Comparison of ENCODE assay signal across 6 cellular contexts in the genomic region with DNA sequence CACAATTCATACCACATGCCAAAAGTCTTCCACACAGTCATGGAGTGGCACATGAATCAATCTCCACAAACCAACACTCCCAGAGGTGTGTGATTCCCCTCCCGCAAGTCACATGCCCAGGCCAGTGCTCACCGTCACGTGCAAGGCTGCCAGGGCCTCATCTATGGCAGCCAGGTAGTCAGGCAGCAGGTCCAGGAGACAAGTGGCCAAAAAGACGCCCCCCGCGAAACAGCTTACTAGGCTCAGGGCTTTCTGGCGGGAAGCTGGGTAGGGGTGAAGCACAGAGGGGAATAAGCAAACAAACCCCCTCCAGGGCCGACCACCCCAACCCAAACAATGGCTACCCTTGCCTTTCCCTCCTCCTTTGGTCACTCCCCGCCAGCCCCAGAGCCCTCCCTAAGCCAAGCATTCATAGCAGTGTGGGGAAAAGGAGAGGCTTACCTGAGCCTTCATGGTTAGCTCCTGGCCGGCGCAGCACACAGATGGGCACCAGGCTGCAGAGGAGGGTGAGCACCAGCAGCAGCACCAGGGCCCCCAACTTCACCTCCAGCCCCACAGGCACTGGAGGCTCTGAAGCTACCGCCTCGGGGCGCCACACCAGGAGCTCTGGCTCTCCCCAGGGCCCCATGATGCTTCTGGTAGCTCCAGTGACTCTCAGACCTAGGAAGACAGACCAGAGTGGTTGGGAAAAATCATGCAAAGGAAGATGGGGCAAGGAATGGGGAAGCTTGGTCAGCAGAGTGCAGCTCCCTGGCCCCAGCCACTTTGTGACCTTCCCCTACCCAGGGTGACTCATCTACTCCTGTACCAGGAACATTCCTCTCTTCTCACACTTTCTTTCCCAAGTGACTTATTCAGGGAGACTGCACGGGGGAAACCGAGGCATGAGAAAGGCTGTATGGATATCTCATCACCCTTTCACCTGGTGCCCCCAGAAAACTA. TPM values are rescaled to one million over a fixed set of nuclear protein-coding genes. Genes with fewer than 3 reads are reported as not detected.
DNase-seq lines count a peak whose midpoint lies in the region; ATAC-seq and TF ChIP-seq lines count a peak whose summit lies in the region.

No MANE protein-coding gene starts in this region.

- intact Hi-C loops in mucosa of descending colon (cut with DNase I, micrococcal nuclease) = no loop called here

- DNase-seq in HK-2 (ENCODE audit: unreplicated experiment) (peak; percentile 66), adipocyte (ENCODE audit: low read depth) (peak; percentile 71), mucosa of descending colon (peak in 1 of 3 donors; percentile 53), ureter (ENCODE audit: low spot score) (no peak), KG1 (lab: John Stamatoyannopoulos, UW) (no peak)

- no peak for TF ChIP-seq CTCF in mucosa of descending colon (IDR thresholded peaks at IDR 0.05)

- H3K36me3 ChIP-seq in adipocyte (ENCODE audit: control insufficient read depth, insufficient read depth, low read length, severe bottlenecking) (peaks cover 10% of the 10 kb centered on the region), mucosa of descending colon (ENCODE audit: low read depth) (no peaks in the 10 kb centered on the region)

- peak; percentile 4 for ATAC-seq in mucosa of descending colon
- no peak for ATAC-seq in HG03045 (IDR thresholded peaks at IDR 0.05; ENCODE audit: unreplicated experiment)

- no peaks in the 10 kb centered on the region for H3K9me3 ChIP-seq in adipocyte (ENCODE audit: control insufficient read depth, low read length)
- no peaks in the 10 kb centered on the region for H3K9me3 ChIP-seq in mucosa of descending colon

- H3K27me3 ChIP-seq in adipocyte (replicated peaks; ENCODE audit: control insufficient read depth, insufficient read depth, low read length) = no peaks in the 10 kb centered on the region

- H3K4me3 ChIP-seq in adipocyte (ENCODE audit: low read length) = peak overlapping the region; percentile 87
- peak overlapping the region; percentile 66 for H3K4me3 ChIP-seq in mucosa of descending colon

- H3K9ac ChIP-seq in adipocyte (ENCODE audit: low read length) = peak overlapping the region; percentile 91

- H3K4me1 ChIP-seq in adipocyte (ENCODE audit: control insufficient read depth, insufficient read depth, low read length) (peaks cover 36% of the 10 kb centered on the region), mucosa of descending colon (ENCODE audit: low read depth) (peaks cover 45% of the 10 kb centered on the region)

RNA-seq across cellular contexts. Expression of a gene that starts 1.0 kb away (rescaled TPM):
- 10 to 100 TPM; 66.7 to 74.7 (median 66.7) TPM for total RNA-seq in mucosa of descending colon
- total RNA-seq in ureter = 62.6 TPM

RNA-seq across cellular contexts. Expression of a gene that starts 3.9 kb away (rescaled TPM):
- total RNA-seq in mucosa of descending colon (10 to 100 TPM; 30.0 to 47.3 (median 47.1) TPM), ureter (32.7 TPM)

RNA-seq across cellular contexts. Expression of a gene that starts 5.3 kb away (rescaled TPM):
- total RNA-seq in mucosa of descending colon (10 to 100 TPM in 2 of 3 donors, 1 to 10 TPM in 1; 9.9 to 26.9 (median 23.0) TPM), ureter (13.9 TPM)

RNA-seq across cellular contexts. Expression of a gene that starts 15.1 kb away (rescaled TPM):
- 100 to 1,000 TPM; 119 to 153 (median 124) TPM for total RNA-seq in mucosa of descending colon
- 103 TPM for total RNA-seq in ureter

RNA-seq across cellular contexts. Expression of a gene that starts 15.8 kb away (rescaled TPM):
- total RNA-seq in mucosa of descending colon = 10 to 100 TPM; 44.3 to 65.6 (median 46.5) TPM
- 69.4 TPM for total RNA-seq in ureter

Comparison
In these comparisons a context has a peak if more than half of its experiments do, and no peak if none do; other contexts are left out.
1. DNase-seq: peak in HK-2 (single experiment) and adipocyte (single experiment); none in ureter (single experiment) and KG1 (single experiment).